Comparison of ENCODE assay signal across 15 cellular contexts in the genomic region with DNA sequence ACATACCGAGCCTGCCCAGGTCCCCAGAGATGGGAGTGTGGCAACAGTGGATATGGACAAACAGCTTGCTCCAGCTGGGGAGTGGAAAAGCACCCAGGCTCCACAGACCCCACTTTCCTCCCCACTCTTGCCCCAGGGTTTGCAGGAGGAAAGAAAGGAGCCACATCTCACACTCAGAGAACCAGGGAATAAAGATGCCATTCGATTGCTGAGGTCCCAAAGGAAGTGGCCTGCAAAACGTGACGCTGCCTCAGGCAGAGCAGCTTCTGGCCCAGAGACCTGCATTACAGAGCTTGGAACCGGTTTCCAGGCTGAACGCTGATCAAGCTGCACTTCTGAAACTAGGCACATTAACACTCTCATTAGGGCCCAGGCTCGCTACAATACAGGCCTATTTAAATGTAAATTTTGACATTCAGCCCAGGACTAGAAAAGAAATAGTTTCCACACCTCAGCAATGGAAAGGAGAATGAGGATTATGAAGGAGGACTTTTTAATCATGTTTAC.
A peak's percentile ranks its signal among the peaks of the same experiment; 100 is the strongest.
DNase-seq lines count a peak whose midpoint lies in the region; ATAC-seq and TF ChIP-seq lines count a peak whose summit lies in the region.
"Had no signal": no experiment of that assay in that cellular context is flagged by ENCODE, and none has a peak within 500 bp of the region (broad histone marks: within the 10 kb centered on the region; RNA-seq: fewer than 3 reads in every experiment).

No MANE protein-coding gene starts in this region.

- no peaks in the 10 kb centered on the region for H3F3A ChIP-seq in PC-9 (ENCODE audit: insufficient read depth, low read depth)

- H3K18ac ChIP-seq in neuronal stem cell (ENCODE audit: low read length) = peak overlapping the region; percentile 15

- H3K79me2 ChIP-seq in PC-9 (ENCODE audit: low read depth) (no peaks in the 10 kb centered on the region), hepatocyte (no peaks in the 10 kb centered on the region)

- peaks cover 72% of the 10 kb centered on the region for H3K27me3 ChIP-seq in PC-9 (ENCODE audit: insufficient read depth, low read depth)
- H3K27me3 ChIP-seq in hepatocyte = no peaks in the 10 kb centered on the region
- peaks cover 0 to 5% (median 0%) of the 10 kb centered on the region in 3 experiments for H3K27me3 ChIP-seq in neuronal stem cell (ENCODE audit: control insufficient read depth in 3 of 3, insufficient read depth in 3 of 3, low read depth in 1 of 3, low read length in 3 of 3)

- no peak overlapping the region for H3K4ac ChIP-seq in neuronal stem cell (ENCODE audit: low read length)

- POLR2A ChIA-PET in PC-9 (lab: Charles Lee; ENCODE audit: unreplicated experiment) = no interaction called here

- no peak overlapping the region for H4K8ac ChIP-seq in neuronal stem cell (ENCODE audit: low read depth, low read length)

- H3K23ac ChIP-seq in neuronal stem cell (ENCODE audit: low read depth, low read length, poor library complexity) = no peak overlapping the region

- CTCF ChIA-PET in PC-9 (lab: Charles Lee) = no interaction called here

- no peak overlapping the region for H3K14ac ChIP-seq in neuronal stem cell (ENCODE audit: low read length)

- intact Hi-C loops in PC-9 (cut with micrococcal nuclease; ENCODE audit: unreplicated experiment) = no loop called here

- H2BK120ac ChIP-seq in neuronal stem cell (ENCODE audit: low read depth, low read length) = no peak overlapping the region

- H3K9ac ChIP-seq in neuronal stem cell (ENCODE audit: low read depth, low read length, poor library complexity) = no peak overlapping the region

- no peaks in the 10 kb centered on the region for H3K4me1 Mint-ChIP-seq in activated naive CD8-positive, alpha-beta T cell treated with anti-CD3 and anti-CD28 coated beads for 36 hours
- peaks cover 3% of the 10 kb centered on the region for H3K4me1 Mint-ChIP-seq in progenitor cell of endocrine pancreas (ENCODE audit: low read depth)

- TF ChIP-seq CTCF in AG10803 (conservative IDR thresholded peaks at IDR 0.05; ENCODE audit: low read length) (no peak), PC-9 (conservative IDR thresholded peaks at IDR 0.05) (no peak), hepatocyte (IDR thresholded peaks at IDR 0.05; ENCODE audit: poor library complexity) (no peak), progenitor cell of endocrine pancreas (IDR thresholded peaks at IDR 0.05; ENCODE audit: unreplicated experiment) (no peak)

- no peak overlapping the region for H2AK5ac ChIP-seq in neuronal stem cell (ENCODE audit: low read depth, low read length)

- no peak overlapping the region for H2BK5ac ChIP-seq in neuronal stem cell (ENCODE audit: low read length)

- no peak overlapping the region for H4K91ac ChIP-seq in neuronal stem cell (ENCODE audit: low read depth, low read length, poor library complexity)

- H3K27ac ChIP-seq in PC-9 (no peak overlapping the region), hepatocyte (no peak overlapping the region), neuronal stem cell (replicated peaks; ENCODE audit: low read length) (no peak overlapping the region)
- H3K27ac ChIP-seq: SK-N-MC had no signal

- no peak for DNase-seq in AG10803 (ENCODE audit: low read depth)
- no peak for DNase-seq in PC-9
- DNase-seq in hepatocyte (ENCODE audit: low spot score) = no peak
- DNase-seq in neuronal stem cell (ENCODE audit: low spot score) = no peak
- no peak for DNase-seq in COLO668 (lab: John Stamatoyannopoulos, UW; ENCODE audit: unreplicated experiment)
- no peak for DNase-seq in activated naive CD8-positive, alpha-beta T cell treated with anti-CD3 and anti-CD28 coated beads for 36 hours
- no peak for DNase-seq in progenitor cell of endocrine pancreas (ENCODE audit: low spot score, unreplicated experiment)
- DNase-seq: activated B cell treated with CpG ODN at 0.5 μM for 24 hours; activated T-cell treated with anti-CD3 and anti-CD28 coated beads, Interleukin-2, amount 50 U/mL, for 48 hours; effector memory CD8-positive, alpha-beta T cell; KBM-7; NCI-H1694 treated with DMSO at 0.1 percent for 48 hours had no signal

- H2AFZ ChIP-seq in PC-9 = no peak overlapping the region
- no peak overlapping the region for H2AFZ ChIP-seq in hepatocyte
- H2AFZ ChIP-seq in neuronal stem cell (ENCODE audit: low read length) = peak overlapping the region; percentile 4

- no peaks in the 10 kb centered on the region for H3K36me3 ChIP-seq in PC-9 (ENCODE audit: low read depth)
- H3K36me3 ChIP-seq in hepatocyte (replicated peaks; ENCODE audit: insufficient read depth, low read depth) = no peaks in the 10 kb centered on the region
- peaks cover 0 to 2% of the 10 kb centered on the region in 2 donors for H3K36me3 ChIP-seq in neuronal stem cell (replicated peaks in 1 of 2; ENCODE audit: control insufficient read depth in 2 of 2, insufficient read depth in 2 of 2, low read length in 2 of 2)

- no peak overlapping the region for H3K27ac Mint-ChIP-seq in activated naive CD8-positive, alpha-beta T cell treated with anti-CD3 and anti-CD28 coated beads for 36 hours
- H3K27ac Mint-ChIP-seq in progenitor cell of endocrine pancreas = no peak overlapping the region
- H3K27ac Mint-ChIP-seq: activated B cell treated with CpG ODN at 0.5 μM for 24 hours; effector memory CD8-positive, alpha-beta T cell had no signal

- H3K4me3 ChIP-seq in AG10803 (ENCODE audit: low read length) (peak overlapping the region; percentile 52; the same call in 1 of the 2 replicates), PC-9 (no peak overlapping the region; the same call in 1 of the 2 replicates), hepatocyte (no peak overlapping the region), neuronal stem cell (ENCODE audit: low read length in 2 of 2) (no peak overlapping the region)
- H3K4me3 ChIP-seq: GM12878, SK-N-MC had no signal

- no TSS peak for BruUV-seq in PC-9 (replicated peaks; lab: Mats Ljungman, UMichigan)

- no peaks in the 10 kb centered on the region for H4K20me1 ChIP-seq in PC-9 (ENCODE audit: insufficient read depth)
- no peaks in the 10 kb centered on the region for H4K20me1 ChIP-seq in hepatocyte (ENCODE audit: insufficient read depth, poor library complexity, severe bottlenecking)

- H2BK15ac ChIP-seq in neuronal stem cell (ENCODE audit: low read length) = no peak overlapping the region

- H3K4me2 ChIP-seq in PC-9 (peak overlapping the region; percentile 38), hepatocyte (peak overlapping the region; percentile 66), neuronal stem cell (ENCODE audit: insufficient read depth, low read length, poor library complexity, severe bottlenecking) (no peak overlapping the region)

- no peaks in the 10 kb centered on the region for H3K9me3 Mint-ChIP-seq in activated naive CD8-positive, alpha-beta T cell treated with anti-CD3 and anti-CD28 coated beads for 36 hours
- no peaks in the 10 kb centered on the region for H3K9me3 Mint-ChIP-seq in progenitor cell of endocrine pancreas (ENCODE audit: low read depth)
- H3K9me3 Mint-ChIP-seq: activated B cell treated with CpG ODN at 0.5 μM for 24 hours; effector memory CD8-positive, alpha-beta T cell had no signal

- H3K9me2 ChIP-seq in PC-9 (ENCODE audit: insufficient read depth) (no peaks in the 10 kb centered on the region), hepatocyte (replicated peaks; ENCODE audit: insufficient read depth) (no peaks in the 10 kb centered on the region)

- no peaks in the 10 kb centered on the region for H3K36me3 Mint-ChIP-seq in activated naive CD8-positive, alpha-beta T cell treated with anti-CD3 and anti-CD28 coated beads for 36 hours
- no peaks in the 10 kb centered on the region for H3K36me3 Mint-ChIP-seq in progenitor cell of endocrine pancreas (ENCODE audit: insufficient read depth)

- ATAC-seq in HG03097 (IDR thresholded peaks at IDR 0.05; ENCODE audit: low FRiP score, unreplicated experiment) = no peak
- ATAC-seq: effector memory CD8-positive, alpha-beta T cell; GM12878 had no signal

- H3K9me3 ChIP-seq in PC-9 (ENCODE audit: insufficient read depth, low read depth) = no peaks in the 10 kb centered on the region
- H3K9me3 ChIP-seq in hepatocyte (ENCODE audit: low read depth) = no peaks in the 10 kb centered on the region
- peaks cover 0 to 7% of the 10 kb centered on the region in 2 donors for H3K9me3 ChIP-seq in neuronal stem cell (replicated peaks in 1 of 2; ENCODE audit: control insufficient read depth in 2 of 2, insufficient read depth in 1 of 2, low read depth in 1 of 2, low read length in 2 of 2)

- H3K79me1 ChIP-seq in neuronal stem cell (ENCODE audit: low read depth, low read length) = peaks cover 3% of the 10 kb centered on the region

- no peak overlapping the region for H3K4me3 Mint-ChIP-seq in activated naive CD8-positive, alpha-beta T cell treated with anti-CD3 and anti-CD28 coated beads for 36 hours
- H3K4me3 Mint-ChIP-seq in progenitor cell of endocrine pancreas (ENCODE audit: low read depth) = no peak overlapping the region
- H3K4me3 Mint-ChIP-seq: activated B cell treated with CpG ODN at 0.5 μM for 24 hours; effector memory CD8-positive, alpha-beta T cell had no signal

- no peaks in the 10 kb centered on the region for H3K27me3 Mint-ChIP-seq in activated naive CD8-positive, alpha-beta T cell treated with anti-CD3 and anti-CD28 coated beads for 36 hours
- peaks cover 22% of the 10 kb centered on the region for H3K27me3 Mint-ChIP-seq in progenitor cell of endocrine pancreas
- H3K27me3 Mint-ChIP-seq: activated B cell treated with CpG ODN at 0.5 μM for 24 hours had no signal

- H3K4me1 ChIP-seq in PC-9 (replicated peaks; ENCODE audit: insufficient read depth) (no peaks in the 10 kb centered on the region), hepatocyte (ENCODE audit: insufficient read depth) (peaks cover 7% of the 10 kb centered on the region), neuronal stem cell (ENCODE audit: control insufficient read depth in 2 of 2, insufficient read depth in 1 of 2, low read depth in 1 of 2, low read length in 2 of 2) (peaks cover 0 to 7% of the 10 kb centered on the region in 2 donors)

- WGBS in hepatocyte (ENCODE audit: low lambda C conversion rate, missing lambda C conversion rate) = 51% methylated on average over 7 of the region's 7 CpGs
- WGBS in neuronal stem cell (ENCODE audit: extremely low coverage in 2 of 2, insufficient read length in 2 of 2, insufficient replicate concordance in 1 of 2), 2 donors = no CpG with 5 or more reads among the region's 7 CpGs

- no peak overlapping the region for H2BK12ac ChIP-seq in neuronal stem cell (ENCODE audit: low read length)
